Comparison of ENCODE assay signal across 15 cellular contexts in genomic region chr4:14958436-14958835, GRCh38. TPM values are rescaled to one million over a fixed set of nuclear protein-coding genes. Genes with fewer than 3 reads are reported as not detected.
DNase-seq lines count a peak whose midpoint lies in the region; ATAC-seq and TF ChIP-seq lines count a peak whose summit lies in the region.
"Had no signal": no experiment of that assay in that cellular context is flagged by ENCODE, and none has a peak within 500 bp of the region (broad histone marks: within the 10 kb centered on the region; RNA-seq: fewer than 3 reads in every experiment).

No MANE protein-coding gene starts in this region.

- no peak overlapping the region for H3K4me3 ChIP-seq in stomach
- no peak overlapping the region for H3K4me3 ChIP-seq in Karpas-422 (ENCODE audit: low read length)
- H3K4me3 ChIP-seq: SK-N-MC had no signal

- intact Hi-C loops in left colon (cut with DNase I, micrococcal nuclease): no loop called here
- intact Hi-C loops in stomach (cut with DNase I; ENCODE audit: low total_unique reads): no loop called here

- H3K27me3 ChIP-seq in stomach: no peaks in the 10 kb centered on the region
- no peaks in the 10 kb centered on the region for H3K27me3 ChIP-seq in Karpas-422 (ENCODE audit: low read length)
- H3K27me3 ChIP-seq: BE2C had no signal

- H3K36me3 ChIP-seq in stomach (no peaks in the 10 kb centered on the region), Karpas-422 (ENCODE audit: insufficient read depth, low read length) (no peaks in the 10 kb centered on the region)
- H3K36me3 ChIP-seq: BE2C had no signal

- no peak overlapping the region for H3K9ac ChIP-seq in Karpas-422 (ENCODE audit: low read length)

- no peak for TF ChIP-seq CTCF in stomach (IDR thresholded peaks at IDR 0.05)

- H4K20me1 ChIP-seq in Karpas-422 (ENCODE audit: insufficient read depth, low read depth, low read length): no peaks in the 10 kb centered on the region

- peak overlapping the region; percentile 13 to 75 (median 54) for H3K27ac ChIP-seq in stomach
- H3K27ac ChIP-seq in Karpas-422 (ENCODE audit: low read length): no peak overlapping the region
- H3K27ac ChIP-seq: SK-N-MC had no signal

- peaks cover 0 to 8% (median 4%) of the 10 kb centered on the region in 4 donors for H3K4me1 ChIP-seq in stomach
- no peaks in the 10 kb centered on the region for H3K4me1 ChIP-seq in Karpas-422 (ENCODE audit: low read length)
- H3K4me1 ChIP-seq: BE2C had no signal

- H3K4me2 ChIP-seq in Karpas-422 (ENCODE audit: low read depth, low read length, poor library complexity, severe bottlenecking): no peak overlapping the region

- no peaks in the 10 kb centered on the region for H3K9me2 ChIP-seq in Karpas-422 (replicated peaks; ENCODE audit: insufficient read depth, low read length)

- 24 to 34% (median 30%) methylated on average over 3 of the region's 3 CpGs for WGBS in stomach, 5 donors

- TF ChIP-seq POLR2A in stomach (IDR thresholded peaks at IDR 0.05): no peak

- H3K9me3 ChIP-seq in stomach: no peaks in the 10 kb centered on the region
- no peaks in the 10 kb centered on the region for H3K9me3 ChIP-seq in Karpas-422 (ENCODE audit: low read length)
- H3K9me3 ChIP-seq: BE2C had no signal

- TF ChIP-seq EP300 in stomach (IDR thresholded peaks at IDR 0.05): no peak

- no peaks in the 10 kb centered on the region for H3K79me2 ChIP-seq in Karpas-422 (ENCODE audit: low read length)

- peak; percentile 62 for DNase-seq in DMS53 treated with DMSO at 0.1 percent for 48 hours (lab: John Stamatoyannopoulos, UW; ENCODE audit: unreplicated experiment)
- peak; percentile 5 for DNase-seq in NOMO-1 treated with dmso at 0.1 percent for 144 hours (lab: John Stamatoyannopoulos, UW; ENCODE audit: unreplicated experiment)
- no peak for DNase-seq in left colon
- no peak for DNase-seq in stomach
- DNase-seq in Karpas-422: no peak
- DNase-seq in pons (ENCODE audit: low spot score): no peak
- DNase-seq: BE2C; CD8-positive, alpha-beta T cell; Kasumi-1; NCI-H1048; NCI-H2107; NCI-H345; NCI-H526 treated with DMSO at 0.1 percent for 48 hours had no signal

- ATAC-seq in left colon (peak; percentile 66), HG02840 (IDR thresholded peaks at IDR 0.05; ENCODE audit: low FRiP score, unreplicated experiment) (no peak)
- ATAC-seq: CD8-positive, alpha-beta T cell had no signal

- H2AFZ ChIP-seq in Karpas-422 (ENCODE audit: low read length): no peak overlapping the region

RNA-seq across cellular contexts. Expression of gene CPEB2, which starts 43.8 kb away (rescaled TPM):
- total RNA-seq in left colon: 10 to 100 TPM; 24.7 to 33.2 TPM
- total RNA-seq in stomach: 10 to 100 TPM; 21.4 to 97.9 (median 24.6) TPM
- 1 to 10 TPM; 3.4 to 7.6 (median 6.9) TPM for polyA plus RNA-seq in stomach
- 5.0 and 7.3 TPM in 2 replicates for total RNA-seq in Karpas-422 (2014; rRNA removed; shearing (Covaris generic); ENCODE audit: low replicate concordance)

Comparison
In these comparisons a context has a peak if more than half of its experiments do, and no peak if none do; other contexts are left out.
1. DNase-seq: peak in DMS53 treated with DMSO at 0.1 percent for 48 hours (single experiment) and NOMO-1 treated with dmso at 0.1 percent for 144 hours (single experiment); none in left colon (0 of 2), stomach (single experiment), Karpas-422 (single experiment) and pons (single experiment).